1 cellular context compared by ENCODE assay signal in genomic region chr6:139019722-139020121, GRCh38.
TF ChIP-seq lines count a peak whose summit lies in the region.

No MANE protein-coding gene starts in this region.

TF ChIP-seq in H1, 55 proteins besides CTCF, POLR2A, EP300 and RAD21:
- TF ChIP-seq CEBPB (IDR thresholded peaks at IDR 0.05; ENCODE audit: low read depth, low read length) (peak; percentile 46; the same call in 1 of the 2 replicates), SRF (IDR thresholded peaks at IDR 0.05; ENCODE audit: low read depth, low read length) (no peak)
